In the genomic region with DNA sequence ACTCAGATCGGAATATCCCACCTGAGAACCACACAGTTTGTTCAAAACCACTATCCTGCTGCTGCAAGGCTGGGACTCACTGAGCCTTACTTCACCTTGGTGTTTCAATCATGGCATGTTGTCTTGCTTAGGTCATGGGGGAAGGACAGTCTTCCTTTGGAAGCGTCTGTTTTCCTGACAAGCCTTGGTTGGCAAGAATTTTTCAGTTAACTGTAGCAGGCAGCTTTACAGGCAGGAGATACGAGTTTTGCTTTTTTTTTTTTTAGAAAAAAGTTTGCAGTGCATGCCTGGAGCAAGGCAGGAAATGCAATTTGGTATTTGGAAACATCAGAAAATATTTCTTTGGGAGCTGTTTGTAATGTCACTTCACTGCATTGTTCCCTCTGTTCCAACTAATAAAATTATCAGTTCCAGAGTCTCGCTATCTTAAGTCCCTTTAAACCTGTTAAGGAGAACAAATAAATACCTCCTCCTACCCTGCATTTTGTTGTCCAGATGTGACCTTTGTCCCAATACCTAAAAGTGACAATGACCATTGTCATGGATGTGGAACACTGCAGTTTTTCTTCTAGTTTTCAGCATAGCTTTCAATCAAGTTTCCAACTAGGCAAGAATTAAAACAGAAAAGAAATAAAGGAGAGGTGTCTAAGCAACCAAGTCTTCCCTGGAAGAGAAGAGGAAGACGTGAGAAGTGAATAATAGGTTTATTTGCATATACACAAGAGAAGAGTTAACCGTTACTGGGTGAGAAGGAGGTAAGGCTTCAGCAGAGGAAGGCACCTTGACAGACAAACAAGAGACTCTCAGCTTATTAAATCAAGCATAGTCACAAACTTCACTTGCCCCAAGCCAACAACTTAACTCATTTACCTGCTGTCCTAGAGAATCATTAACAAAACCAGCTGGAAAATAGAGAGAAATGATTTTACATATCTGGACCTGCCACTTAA, we compare ENCODE assay signal across 1 cellular context.
TF ChIP-seq lines count a peak whose summit lies in the region.

No MANE protein-coding gene starts in this region.

TF ChIP-seq in liver, 16 proteins besides CTCF, POLR2A, EP300 and RAD21 (continued from another document):
- TF ChIP-seq GABPA (IDR thresholded peaks at IDR 0.05 in 1 of 2, conservative IDR thresholded peaks at IDR 0.05 in 1 of 2), result no peak
- TF ChIP-seq NR2F2 (IDR thresholded peaks at IDR 0.05), result no peak
